Comparison of ENCODE assay signal across 9 cellular contexts in the genomic region with DNA sequence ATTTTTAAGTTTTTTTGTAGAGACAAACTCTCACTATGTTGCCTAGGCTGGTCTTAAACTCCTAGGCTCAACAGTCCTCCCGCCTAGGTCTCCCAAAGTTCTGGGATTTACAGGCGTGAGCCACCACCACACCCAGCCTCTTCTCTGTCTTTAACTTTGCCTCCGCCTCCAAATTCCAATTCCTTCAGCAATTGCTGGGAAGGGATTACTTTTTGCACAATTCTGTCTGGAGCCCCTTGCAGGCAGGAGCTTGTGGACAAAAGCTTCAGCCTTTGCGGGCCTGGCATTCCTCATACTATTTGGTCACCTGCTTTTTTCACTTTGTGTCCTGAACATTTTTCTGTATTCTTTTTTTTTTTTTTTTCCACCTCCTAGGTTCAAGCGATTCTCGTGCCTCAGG. TPM values are rescaled to one million over a fixed set of nuclear protein-coding genes. Genes with fewer than 3 reads are reported as not detected.
DNase-seq lines count a peak whose midpoint lies in the region; ATAC-seq and TF ChIP-seq lines count a peak whose summit lies in the region.
"Had no signal": no experiment of that assay in that cellular context is flagged by ENCODE, and none has a peak within 500 bp of the region (broad histone marks: within the 10 kb centered on the region; RNA-seq: fewer than 3 reads in every experiment).

No MANE protein-coding gene starts in this region.

- H3K27me3 ChIP-seq in GM23338 (ENCODE audit: insufficient read depth) (no peaks in the 10 kb centered on the region), skeletal muscle tissue (ENCODE audit: control insufficient read depth in 3 of 3, insufficient read depth in 3 of 3, low read length in 3 of 3) (no peaks in the 10 kb centered on the region)

- H3K27me3 Mint-ChIP-seq in GM23338 (ENCODE audit: insufficient read depth, low read depth, poor library complexity) (peaks cover 18% of the 10 kb centered on the region), T-helper 17 cell (no peaks in the 10 kb centered on the region)

- H3K79me2 ChIP-seq in GM23338 (replicated peaks; ENCODE audit: insufficient read depth), result peaks cover 98% of the 10 kb centered on the region

- H2AFZ ChIP-seq in GM23338, result no peak overlapping the region

- peaks cover 13% of the 10 kb centered on the region for H4K20me1 ChIP-seq in GM23338 (replicated peaks; ENCODE audit: insufficient read depth)

- H3K9me3 ChIP-seq in T-helper 17 cell (ENCODE audit: control insufficient read depth, low read length, poor library complexity, severe bottlenecking) (no peaks in the 10 kb centered on the region), skeletal muscle tissue (ENCODE audit: control insufficient read depth in 3 of 3, low read length in 3 of 3) (no peaks in the 10 kb centered on the region)

- H3K36me3 ChIP-seq in GM23338 (ENCODE audit: insufficient read depth), result no peaks in the 10 kb centered on the region
- no peaks in the 10 kb centered on the region for H3K36me3 ChIP-seq in skeletal muscle tissue (ENCODE audit: control insufficient read depth in 3 of 3, insufficient read depth in 3 of 3, low read length in 3 of 3)

- H3K4me1 Mint-ChIP-seq in GM23338 (peaks cover 53% of the 10 kb centered on the region), T-helper 17 cell (peaks cover 82% of the 10 kb centered on the region)

- H3K27ac Mint-ChIP-seq in GM23338, result no peak overlapping the region
- peak overlapping the region; percentile 100 for H3K27ac Mint-ChIP-seq in T-helper 17 cell
- H3K27ac Mint-ChIP-seq: progenitor cell of endocrine pancreas had no signal

- H3K4me3 ChIP-seq in GM23338 (no peak overlapping the region), fibroblast of pulmonary artery (replicated peaks; ENCODE audit: low read depth, low read length) (no peak overlapping the region), skeletal muscle tissue (ENCODE audit: low read length in 3 of 3) (no peak overlapping the region)

- H3K4me2 ChIP-seq in GM23338, result no peak overlapping the region

- no peaks in the 10 kb centered on the region for H3K9me3 Mint-ChIP-seq in GM23338

- H3K27ac ChIP-seq in GM23338 (ENCODE audit: low read depth) (peak overlapping the region; percentile 69), skeletal muscle tissue (ENCODE audit: low read depth, low read length) (peak overlapping the region; percentile 78)

- no peak for ATAC-seq in GM23338
- ATAC-seq in T-helper 17 cell, result no peak
- no peak for ATAC-seq in HG03039 (IDR thresholded peaks at IDR 0.05; ENCODE audit: unreplicated experiment)
- ATAC-seq in GM19351 (IDR thresholded peaks at IDR 0.05; ENCODE audit: unreplicated experiment), result no peak

- H3K9me2 ChIP-seq in GM23338 (ENCODE audit: insufficient read depth), result no peaks in the 10 kb centered on the region

- no peak overlapping the region for H3K9ac ChIP-seq in skeletal muscle tissue (ENCODE audit: low read depth in 1 of 3, low read length in 3 of 3)

- TF ChIP-seq CTCF in GM23338 (conservative IDR thresholded peaks at IDR 0.05; ENCODE audit: low read depth in 2 of 2) (no peak), fibroblast of pulmonary artery (IDR thresholded peaks at IDR 0.05; ENCODE audit: low read length, missing control alignments) (no peak)

- H3K4me1 ChIP-seq in GM23338 (ENCODE audit: insufficient read depth), result peaks cover 54% of the 10 kb centered on the region
- peaks cover 59 to 62% (median 60%) of the 10 kb centered on the region in 3 donors for H3K4me1 ChIP-seq in skeletal muscle tissue (ENCODE audit: control insufficient read depth in 3 of 3, insufficient read depth in 3 of 3, low read length in 3 of 3)

- no peak overlapping the region for H3K4me3 Mint-ChIP-seq in GM23338
- H3K4me3 Mint-ChIP-seq in T-helper 17 cell, result peak overlapping the region; percentile 95

- H3F3A ChIP-seq in GM23338 (replicated peaks; ENCODE audit: low read depth), result peaks cover 9% of the 10 kb centered on the region; the same call in 1 of the 2 replicates

- DNase-seq in GM23338 (ENCODE audit: low spot score), result no peak
- no peak for DNase-seq in T-helper 17 cell
- peak; percentile 32 for DNase-seq in fibroblast of pulmonary artery (ENCODE audit: low read depth)
- DNase-seq in mucosa of gallbladder (ENCODE audit: low spot score), result no peak
- DNase-seq: NCI-H2029 had no signal

- H3K36me3 Mint-ChIP-seq in GM23338 (ENCODE audit: low read depth) (peaks cover 15% of the 10 kb centered on the region), T-helper 17 cell (ENCODE audit: low read depth) (no peaks in the 10 kb centered on the region)

TF ChIP-seq in GM23338, 12 proteins besides CTCF, POLR2A, EP300 and RAD21 (continues in another document):
- TF ChIP-seq, protein P1, sequence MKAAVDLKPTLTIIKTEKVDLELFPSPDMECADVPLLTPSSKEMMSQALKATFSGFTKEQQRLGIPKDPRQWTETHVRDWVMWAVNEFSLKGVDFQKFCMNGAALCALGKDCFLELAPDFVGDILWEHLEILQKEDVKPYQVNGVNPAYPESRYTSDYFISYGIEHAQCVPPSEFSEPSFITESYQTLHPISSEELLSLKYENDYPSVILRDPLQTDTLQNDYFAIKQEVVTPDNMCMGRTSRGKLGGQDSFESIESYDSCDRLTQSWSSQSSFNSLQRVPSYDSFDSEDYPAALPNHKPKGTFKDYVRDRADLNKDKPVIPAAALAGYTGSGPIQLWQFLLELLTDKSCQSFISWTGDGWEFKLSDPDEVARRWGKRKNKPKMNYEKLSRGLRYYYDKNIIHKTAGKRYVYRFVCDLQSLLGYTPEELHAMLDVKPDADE (IDR thresholded peaks at IDR 0.05), result no peak
- TF ChIP-seq, protein P2, sequence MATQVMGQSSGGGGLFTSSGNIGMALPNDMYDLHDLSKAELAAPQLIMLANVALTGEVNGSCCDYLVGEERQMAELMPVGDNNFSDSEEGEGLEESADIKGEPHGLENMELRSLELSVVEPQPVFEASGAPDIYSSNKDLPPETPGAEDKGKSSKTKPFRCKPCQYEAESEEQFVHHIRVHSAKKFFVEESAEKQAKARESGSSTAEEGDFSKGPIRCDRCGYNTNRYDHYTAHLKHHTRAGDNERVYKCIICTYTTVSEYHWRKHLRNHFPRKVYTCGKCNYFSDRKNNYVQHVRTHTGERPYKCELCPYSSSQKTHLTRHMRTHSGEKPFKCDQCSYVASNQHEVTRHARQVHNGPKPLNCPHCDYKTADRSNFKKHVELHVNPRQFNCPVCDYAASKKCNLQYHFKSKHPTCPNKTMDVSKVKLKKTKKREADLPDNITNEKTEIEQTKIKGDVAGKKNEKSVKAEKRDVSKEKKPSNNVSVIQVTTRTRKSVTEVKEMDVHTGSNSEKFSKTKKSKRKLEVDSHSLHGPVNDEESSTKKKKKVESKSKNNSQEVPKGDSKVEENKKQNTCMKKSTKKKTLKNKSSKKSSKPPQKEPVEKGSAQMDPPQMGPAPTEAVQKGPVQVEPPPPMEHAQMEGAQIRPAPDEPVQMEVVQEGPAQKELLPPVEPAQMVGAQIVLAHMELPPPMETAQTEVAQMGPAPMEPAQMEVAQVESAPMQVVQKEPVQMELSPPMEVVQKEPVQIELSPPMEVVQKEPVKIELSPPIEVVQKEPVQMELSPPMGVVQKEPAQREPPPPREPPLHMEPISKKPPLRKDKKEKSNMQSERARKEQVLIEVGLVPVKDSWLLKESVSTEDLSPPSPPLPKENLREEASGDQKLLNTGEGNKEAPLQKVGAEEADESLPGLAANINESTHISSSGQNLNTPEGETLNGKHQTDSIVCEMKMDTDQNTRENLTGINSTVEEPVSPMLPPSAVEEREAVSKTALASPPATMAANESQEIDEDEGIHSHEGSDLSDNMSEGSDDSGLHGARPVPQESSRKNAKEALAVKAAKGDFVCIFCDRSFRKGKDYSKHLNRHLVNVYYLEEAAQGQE (IDR thresholded peaks at IDR 0.05; ENCODE audit: unreplicated experiment), result no peak
- TF ChIP-seq CREB1 (CRISPR knock-in tag; IDR thresholded peaks at IDR 0.05; ENCODE audit: low read depth), result no peak
- TF ChIP-seq STAT1 (IDR thresholded peaks at IDR 0.05; ENCODE audit: unreplicated experiment), result no peak
- TF ChIP-seq EZH2 (IDR thresholded peaks at IDR 0.05; ENCODE audit: low read depth, unreplicated experiment), result no peak
- TF ChIP-seq EZH2phosphoT487 (IDR thresholded peaks at IDR 0.05; ENCODE audit: unreplicated experiment), result no peak
- no peak for TF ChIP-seq ZNF331 (CRISPR knock-in tag; IDR thresholded peaks at IDR 0.05; ENCODE audit: low read depth)
- TF ChIP-seq JUNB (IDR thresholded peaks at IDR 0.05; ENCODE audit: unreplicated experiment), result no peak
- no peak for TF ChIP-seq ZNF114 (CRISPR knock-in tag; IDR thresholded peaks at IDR 0.05)
- no peak for TF ChIP-seq POLR2AphosphoS5 (IDR thresholded peaks at IDR 0.05; ENCODE audit: low read depth)

RNA-seq across cellular contexts. Expression of a gene that starts 26.0 kb away (rescaled TPM):
- total RNA-seq in GM23338 (2014; rRNA removed; shearing (Covaris generic)), result 59.0 and 59.3 TPM in 2 replicates
- 7.6 and 8.1 TPM in 2 replicates for polyA plus RNA-seq in GM23338 (2016; fragmentation: Nextera tagmentation; extraction: Ambion mirVana)
- total RNA-seq in T-helper 17 cell (10 to 100 TPM; 38.7 to 39.3 TPM), skeletal muscle tissue (7.8 TPM), mucosa of gallbladder (21.8 TPM)
